Comparison of ENCODE assay signal across 8 cellular contexts in the genomic region with DNA sequence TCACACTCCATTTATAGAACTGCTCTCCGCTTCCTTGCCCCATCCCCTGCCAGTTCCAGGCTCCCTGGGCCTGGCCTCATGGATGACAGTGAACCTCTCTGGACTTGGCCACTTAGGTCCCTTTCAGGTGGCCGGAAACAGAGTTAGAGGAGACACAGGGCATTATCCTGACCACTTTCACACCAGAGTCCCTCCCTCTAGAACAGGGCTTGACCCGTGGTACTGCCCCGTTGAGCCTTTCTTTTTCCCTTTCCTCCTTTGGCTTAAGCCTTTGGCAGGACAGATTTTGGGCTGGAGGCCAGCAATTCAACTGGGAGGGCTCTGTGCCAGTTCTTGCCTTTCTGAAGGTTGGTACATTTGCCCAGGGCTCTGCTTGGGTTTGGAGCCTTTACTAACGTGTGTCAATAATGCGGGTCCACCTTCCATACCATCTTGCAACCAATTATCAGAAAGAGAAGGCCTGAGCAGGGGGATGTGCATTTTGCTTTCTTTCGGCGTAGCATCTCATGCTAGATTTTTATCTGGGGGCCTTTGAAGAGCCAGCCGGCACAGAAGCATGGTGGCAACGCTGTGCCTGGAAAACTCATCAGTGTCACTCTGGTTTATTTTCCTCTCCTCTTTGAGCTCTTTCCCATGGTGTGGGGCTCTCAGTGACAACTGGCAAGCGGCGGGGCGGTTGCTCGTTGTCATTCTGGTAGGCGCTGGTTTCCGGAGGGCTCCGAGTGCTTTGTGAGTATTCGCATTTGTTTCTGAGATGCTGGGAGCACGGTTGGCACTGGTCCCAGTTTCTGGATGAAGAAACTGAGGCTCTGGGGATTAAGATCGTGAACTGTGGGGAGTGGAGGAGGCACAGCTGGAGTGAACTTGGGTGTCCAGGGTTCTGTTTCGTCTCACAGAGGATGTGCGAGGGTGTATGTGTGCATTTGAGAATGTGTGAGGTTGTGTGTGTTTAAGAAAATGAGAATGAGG. TPM values are rescaled to one million over a fixed set of nuclear protein-coding genes. Genes with fewer than 3 reads are reported as not detected.
A peak's percentile ranks its signal among the peaks of the same experiment; 100 is the strongest.
DNase-seq lines count a peak whose midpoint lies in the region; ATAC-seq and TF ChIP-seq lines count a peak whose summit lies in the region.

No MANE protein-coding gene starts in this region.

- ATAC-seq in Right ventricle myocardium inferior: peak; percentile 27
- no peak for ATAC-seq in GM19324 (IDR thresholded peaks at IDR 0.05; ENCODE audit: low FRiP score, unreplicated experiment)

- H3K4me1 Mint-ChIP-seq in mesothelial cell of epicardium: peaks cover 80% of the 10 kb centered on the region

- H3K36me3 ChIP-seq in colonic mucosa: no peaks in the 10 kb centered on the region
- H3K36me3 ChIP-seq in uterus: no peaks in the 10 kb centered on the region

- H3K4me1 ChIP-seq in colonic mucosa (peaks cover 55% of the 10 kb centered on the region), uterus (peaks cover 13 to 31% of the 10 kb centered on the region in 2 donors)

- no peak overlapping the region for H3K4me3 ChIP-seq in colonic mucosa
- no peak overlapping the region for H3K4me3 ChIP-seq in uterus

- TF ChIP-seq POLR2A in uterus (IDR thresholded peaks at IDR 0.05): no peak

- H3K4me3 Mint-ChIP-seq in mesothelial cell of epicardium: peak overlapping the region; percentile 23

- H3K27ac ChIP-seq in colonic mucosa (peak overlapping the region; percentile 92), uterus (peak overlapping the region; percentile 77 to 93)

- H3K9me3 ChIP-seq in colonic mucosa: no peaks in the 10 kb centered on the region
- no peaks in the 10 kb centered on the region for H3K9me3 ChIP-seq in uterus

- no peak for TF ChIP-seq CTCF in colonic mucosa (IDR thresholded peaks at IDR 0.05)
- TF ChIP-seq CTCF in mesothelial cell of epicardium (IDR thresholded peaks at IDR 0.05; ENCODE audit: unreplicated experiment): no peak
- TF ChIP-seq CTCF in uterus (IDR thresholded peaks at IDR 0.05): no peak

- peak overlapping the region; percentile 99 for H3K27ac Mint-ChIP-seq in mesothelial cell of epicardium

- DNase-seq in Right ventricle myocardium inferior (ENCODE audit: missing footprints) (peak; percentile 84), cardiac septum (ENCODE audit: low spot score) (no peak), colonic mucosa (peak; percentile 82), mesothelial cell of epicardium (ENCODE audit: low spot score in 2 of 2, unreplicated experiment in 2 of 2) (no peak), uterus (peak; percentile 63), NCI-H2107 (lab: John Stamatoyannopoulos, UW) (no peak)
- DNase-seq in activated CD4-positive, alpha-beta T cell treated with anti-CD3 and anti-CD28 coated beads, Interleukin-2, amount 50 U/mL, for 4 hours: no peak

- intact Hi-C loops in Right ventricle myocardium inferior (cut with DNase I) (no loop called here), cardiac septum (cut with DNase I) (loop anchor here (2.0 kb wide), 1 partner anchor 13 kb away; no protein-coding TSS in a partner anchor), colonic mucosa (cut with DNase I) (no loop called here), uterus (cut with DNase I; ENCODE audit: low total_unique reads) (no loop called here)

- H3K27me3 ChIP-seq in colonic mucosa: no peaks in the 10 kb centered on the region
- no peaks in the 10 kb centered on the region for H3K27me3 ChIP-seq in uterus

- H3K27me3 Mint-ChIP-seq in mesothelial cell of epicardium (ENCODE audit: low read depth): no peaks in the 10 kb centered on the region

- H3K36me3 Mint-ChIP-seq in mesothelial cell of epicardium: peaks cover 7% of the 10 kb centered on the region

- H3K9ac ChIP-seq in colonic mucosa (ENCODE audit: low read depth in 2 of 2, low read length in 2 of 2): peak overlapping the region in 1 of 2 donors; percentile 65

- no peaks in the 10 kb centered on the region for H3K9me3 Mint-ChIP-seq in mesothelial cell of epicardium

RNA-seq across cellular contexts. Expression of a gene that starts 23.0 kb away (rescaled TPM):
- total RNA-seq in Right ventricle myocardium inferior (120 TPM), cardiac septum (77.1 TPM), colonic mucosa (10 to 100 TPM; 55.5 to 85.6 TPM), mesothelial cell of epicardium (40.0 to 46.0 TPM (median 42.7 TPM) in 3 replicates), uterus (10 to 100 TPM; 21.4 to 79.8 (median 52.9) TPM)

RNA-seq across cellular contexts. Expression of a gene that starts 58.8 kb away (rescaled TPM):
- total RNA-seq in Right ventricle myocardium inferior: 18.1 TPM
- 11.0 TPM for total RNA-seq in cardiac septum
- total RNA-seq in colonic mucosa: 10 to 100 TPM; 13.9 to 26.9 TPM
- total RNA-seq in mesothelial cell of epicardium: 15.2 to 15.4 TPM (median 15.3 TPM) in 3 replicates
- 10 to 100 TPM in 3 of 4 donors, 1 to 10 TPM in 1; 5.0 to 19.0 (median 11.0) TPM for total RNA-seq in uterus

RNA-seq across cellular contexts. Expression of a gene that starts 59.0 kb away (rescaled TPM):
- total RNA-seq in Right ventricle myocardium inferior: 38.5 TPM
- total RNA-seq in cardiac septum: 35.5 TPM
- 10 to 100 TPM; 54.8 to 98.3 TPM for total RNA-seq in colonic mucosa
- 66.7 to 74.5 TPM (median 69.0 TPM) in 3 replicates for total RNA-seq in mesothelial cell of epicardium
- 10 to 100 TPM; 36.0 to 66.5 (median 59.0) TPM for total RNA-seq in uterus

Comparison
In these comparisons a context has a peak if more than half of its experiments do, and no peak if none do; other contexts are left out.
1. DNase-seq: peak in Right ventricle myocardium inferior (single experiment), colonic mucosa (single experiment) and uterus (2 of 2); none in cardiac septum (single experiment), mesothelial cell of epicardium (0 of 2), activated CD4-positive, alpha-beta T cell treated with anti-CD3 and anti-CD28 coated beads, Interleukin-2, amount 50 U/mL, for 4 hours (0 of 2) and NCI-H2107 (single experiment).